Comparison of ENCODE assay signal across 5 cellular contexts in genomic region chr2:82326180-82326767, GRCh38.
A peak's percentile ranks its signal among the peaks of the same experiment; 100 is the strongest.
DNase-seq lines count a peak whose midpoint lies in the region; ATAC-seq, FAIRE-seq and TF ChIP-seq lines count a peak whose summit lies in the region.
"Not testable (repeated sequence)": the region's sequence is repeated elsewhere in the genome, so short reads cannot be mapped to it uniquely, and the experiment has no call there.

No MANE protein-coding gene starts in this region.

- not testable (repeated sequence) for H3K9ac ChIP-seq in kidney (ENCODE audit: low read length in 2 of 2)

- H3K27ac ChIP-seq in right cardiac atrium (ENCODE audit: low read length); kidney (ENCODE audit: low read depth in 2 of 2, low read length in 2 of 2); spleen; testis: not testable (repeated sequence)

- FAIRE-seq in kidney (lab: Jason Lieb, UNC): not testable (repeated sequence)

- H3K4me3 ChIP-seq in right cardiac atrium (ENCODE audit: low read length); kidney (ENCODE audit: low read length in 2 of 2); spleen: not testable (repeated sequence)
- peak overlapping the region; percentile 41 to 42 for H3K4me3 ChIP-seq in testis

- WGBS in right cardiac atrium: 95% methylated on average over 42 of the region's 42 CpGs
- 93 to 97% (median 95%) methylated on average over 6 to 42 of the region's 42 CpGs for WGBS in spleen, 5 donors
- 63 to 67% methylated on average over 29 to 40 of the region's 42 CpGs for WGBS in testis, 2 donors

- H3K9me3 ChIP-seq in right cardiac atrium (ENCODE audit: control insufficient read depth, low read length); kidney (ENCODE audit: control insufficient read depth in 1 of 2, low read length in 2 of 2); testis: not testable (repeated sequence)
- peaks cover 0 to 27% (median 6%) of the 10 kb centered on the region in 8 donors for H3K9me3 ChIP-seq in spleen

- intact Hi-C loops in Right ventricle myocardium inferior (cut with DNase I); right cardiac atrium (cut with DNase I); kidney (cut with DNase I); spleen (cut with DNase I; ENCODE audit: low total_unique reads); testis (cut with DNase I; ENCODE audit: low total_unique reads): not testable (repeated sequence)

- not testable (repeated sequence) for H3K36me3 ChIP-seq in kidney (ENCODE audit: control insufficient read depth in 1 of 2, insufficient read depth in 2 of 2, low read length in 2 of 2); spleen; testis (ENCODE audit: low read depth, missing control alignments)

- H3K27me3 ChIP-seq in right cardiac atrium (ENCODE audit: control insufficient read depth, insufficient read depth); spleen (replicated peaks in 1 of 7); testis: not testable (repeated sequence)

- H3K4me1 ChIP-seq in right cardiac atrium (ENCODE audit: control insufficient read depth, insufficient read depth, low read length); kidney (ENCODE audit: control insufficient read depth in 1 of 2, insufficient read depth in 1 of 2, low read depth in 1 of 2, low read length in 2 of 2); spleen; testis: not testable (repeated sequence)

- not testable (repeated sequence) for ATAC-seq in Right ventricle myocardium inferior, right cardiac atrium

- TF ChIP-seq CTCF in kidney (IDR thresholded peaks at IDR 0.05; ENCODE audit: borderline replicate concordance, extremely low read depth, insufficient read depth); spleen (IDR thresholded peaks at IDR 0.05 in 8 of 11, conservative IDR thresholded peaks at IDR 0.05 in 3 of 11); testis (IDR thresholded peaks at IDR 0.05): not testable (repeated sequence)

- TF ChIP-seq POLR2A in spleen (IDR thresholded peaks at IDR 0.05); testis (IDR thresholded peaks at IDR 0.05): not testable (repeated sequence)

- DNase-seq in Right ventricle myocardium inferior (ENCODE audit: missing footprints) (peak; percentile 55), right cardiac atrium (peak in 2 of 3 donors; percentile 25 to 38), kidney (peak; percentile 70), spleen (peak; percentile 63), testis (peak; percentile 48)
